In the genomic region with DNA sequence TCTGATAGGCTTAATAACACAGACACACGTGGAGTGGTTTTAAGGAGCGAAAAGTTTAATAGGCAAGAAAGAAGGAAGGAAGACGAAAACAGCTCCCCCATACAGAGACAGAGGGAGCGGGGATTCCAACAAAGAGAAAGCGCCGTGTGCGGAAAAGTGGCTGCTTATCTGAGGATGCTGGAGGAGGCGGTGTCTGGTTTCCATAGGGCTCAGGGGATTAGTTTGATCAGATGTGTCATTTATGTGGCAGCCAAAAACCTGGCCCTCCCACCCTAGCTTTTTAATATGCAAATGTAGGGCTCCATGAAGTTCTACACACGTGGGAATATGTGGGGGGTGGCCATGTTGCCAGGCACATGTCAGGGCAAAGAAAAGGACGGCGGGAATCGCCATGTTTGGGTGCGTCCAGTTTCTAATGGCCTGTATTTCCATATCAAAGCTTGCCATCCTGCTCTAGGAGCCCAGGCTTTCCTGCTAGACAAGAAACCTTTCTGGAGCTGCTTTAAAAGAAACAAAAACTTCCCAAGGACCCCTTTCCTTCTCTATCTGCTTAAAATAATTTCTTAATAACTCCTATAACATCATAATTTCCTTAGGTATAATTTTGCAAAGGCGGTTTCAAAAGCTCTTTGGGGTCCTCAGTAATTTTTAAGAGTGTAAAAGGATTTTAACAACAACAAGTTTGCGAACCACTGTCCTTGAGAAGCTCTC, we compare ENCODE assay signal across 9 cellular contexts. TPM values are rescaled to one million over a fixed set of nuclear protein-coding genes. Genes with fewer than 3 reads are reported as not detected.
DNase-seq lines count a peak whose midpoint lies in the region; ATAC-seq and TF ChIP-seq lines count a peak whose summit lies in the region.
"Had no signal": no experiment of that assay in that cellular context is flagged by ENCODE, and none has a peak within 500 bp of the region (broad histone marks: within the 10 kb centered on the region; RNA-seq: fewer than 3 reads in every experiment).

No MANE protein-coding gene starts in this region.

- TF ChIP-seq CTCF in Caco-2 (IDR thresholded peaks at IDR 0.05; ENCODE audit: insufficient read depth in 1 of 2, low read depth in 1 of 2, low read length in 1 of 2, severe bottlenecking in 1 of 2, unreplicated experiment in 1 of 2) = no peak
- no peak for TF ChIP-seq CTCF in osteocyte (IDR thresholded peaks at IDR 0.05)

- H3K9me3 Mint-ChIP-seq in Caco-2 (ENCODE audit: unreplicated experiment) (no peaks in the 10 kb centered on the region), osteocyte (ENCODE audit: unreplicated experiment) (no peaks in the 10 kb centered on the region)

- H3K27ac ChIP-seq in cingulate gyrus (ENCODE audit: low read depth, low read length) = peak overlapping the region; percentile 70

- no TSS peak for BruUV-seq in Caco-2 (replicated peaks; lab: Mats Ljungman, UMichigan)

- H3K27me3 Mint-ChIP-seq in Caco-2 (ENCODE audit: insufficient read depth, unreplicated experiment) (no peaks in the 10 kb centered on the region), osteocyte (ENCODE audit: unreplicated experiment) (no peaks in the 10 kb centered on the region)

- peak overlapping the region; percentile 77 for H3K27ac Mint-ChIP-seq in Caco-2 (ENCODE audit: unreplicated experiment)
- peak overlapping the region; percentile 80 for H3K27ac Mint-ChIP-seq in osteocyte (ENCODE audit: unreplicated experiment)

- no peaks in the 10 kb centered on the region for H3K27me3 ChIP-seq in Caco-2 (replicated peaks; ENCODE audit: control insufficient read depth, insufficient read depth, low read length)

- H3K4me3 Mint-ChIP-seq in Caco-2 (ENCODE audit: unreplicated experiment) = peak overlapping the region; percentile 85
- H3K4me3 Mint-ChIP-seq in osteocyte (ENCODE audit: unreplicated experiment) = peak overlapping the region; percentile 91

- CTCF ChIA-PET in Caco-2 (lab: Charles Lee) = interaction anchor here (1.1 to 2.5 kb wide), 4 partner anchors 34 to 196 kb away, joined by 3 to 21 read pairs (median 5); no protein-coding TSS in a partner anchor

- H3K4me1 Mint-ChIP-seq in Caco-2 (ENCODE audit: low read depth, unreplicated experiment) (no peaks in the 10 kb centered on the region), osteocyte (ENCODE audit: unreplicated experiment) (peaks cover 4% of the 10 kb centered on the region)

- no peak for ATAC-seq in GM18498 (IDR thresholded peaks at IDR 0.05; ENCODE audit: unreplicated experiment)

- intact Hi-C loops in Caco-2 (cut with micrococcal nuclease; ENCODE audit: unreplicated experiment) = no loop called here

- POLR2A ChIA-PET in Caco-2 (lab: Charles Lee) = interaction anchor here (1.5 to 1.6 kb wide), 2 partner anchors 28 to 200 kb away, joined by 4 to 12 read pairs; partner anchors contain the start of genes CCDC51 and TMA7

- no peaks in the 10 kb centered on the region for H3K9me3 ChIP-seq in Caco-2

- H3K36me3 Mint-ChIP-seq in Caco-2 (ENCODE audit: insufficient read depth, unreplicated experiment) (peaks cover 9% of the 10 kb centered on the region), osteocyte (ENCODE audit: unreplicated experiment) (no peaks in the 10 kb centered on the region)

- H3K4me1 ChIP-seq in Caco-2 = peaks cover 15% of the 10 kb centered on the region

- DNase-seq in Caco-2 (no peak), NCI-H1436 treated with DMSO at 0.1 percent for 48 hours (lab: John Stamatoyannopoulos, UW) (peak; percentile 49), osteocyte (ENCODE audit: extremely low spot score, unreplicated experiment) (no peak), AG08396 (ENCODE audit: low spot score) (no peak), cerebellar nuclear complex (lab: John Stamatoyannopoulos, UW) (no peak), activated gamma-delta T cell (lab: John Stamatoyannopoulos, UW) (no peak)

- peak overlapping the region; percentile 58 for H3K4me3 ChIP-seq in Caco-2 (ENCODE audit: low read depth, low read length)

- H3K36me3 ChIP-seq in Caco-2 (ENCODE audit: control insufficient read depth, insufficient read depth, low read length) = no peaks in the 10 kb centered on the region

RNA-seq across cellular contexts. Expression of gene ZNF589, which starts 0.7 kb away (rescaled TPM):
- total RNA-seq in Caco-2 (2022) (9.7 and 10.9 TPM in 2 replicates), osteocyte (11.0 and 11.3 TPM in 2 replicates)

RNA-seq across cellular contexts. Expression of gene CAMP, which starts 16.9 kb away (rescaled TPM):
- total RNA-seq in Caco-2 (2022) (not detected in 2 replicates), osteocyte (not detected in 2 replicates)
- total RNA-seq: RPMI7951 had no signal

RNA-seq across cellular contexts. Expression of gene CDC25A, which starts 51.9 kb away (rescaled TPM):
- total RNA-seq in Caco-2 (2022) (32.1 and 35.5 TPM in 2 replicates), osteocyte (3.5 and 3.8 TPM in 2 replicates)
